8 cellular contexts compared by ENCODE assay signal in the genomic region with DNA sequence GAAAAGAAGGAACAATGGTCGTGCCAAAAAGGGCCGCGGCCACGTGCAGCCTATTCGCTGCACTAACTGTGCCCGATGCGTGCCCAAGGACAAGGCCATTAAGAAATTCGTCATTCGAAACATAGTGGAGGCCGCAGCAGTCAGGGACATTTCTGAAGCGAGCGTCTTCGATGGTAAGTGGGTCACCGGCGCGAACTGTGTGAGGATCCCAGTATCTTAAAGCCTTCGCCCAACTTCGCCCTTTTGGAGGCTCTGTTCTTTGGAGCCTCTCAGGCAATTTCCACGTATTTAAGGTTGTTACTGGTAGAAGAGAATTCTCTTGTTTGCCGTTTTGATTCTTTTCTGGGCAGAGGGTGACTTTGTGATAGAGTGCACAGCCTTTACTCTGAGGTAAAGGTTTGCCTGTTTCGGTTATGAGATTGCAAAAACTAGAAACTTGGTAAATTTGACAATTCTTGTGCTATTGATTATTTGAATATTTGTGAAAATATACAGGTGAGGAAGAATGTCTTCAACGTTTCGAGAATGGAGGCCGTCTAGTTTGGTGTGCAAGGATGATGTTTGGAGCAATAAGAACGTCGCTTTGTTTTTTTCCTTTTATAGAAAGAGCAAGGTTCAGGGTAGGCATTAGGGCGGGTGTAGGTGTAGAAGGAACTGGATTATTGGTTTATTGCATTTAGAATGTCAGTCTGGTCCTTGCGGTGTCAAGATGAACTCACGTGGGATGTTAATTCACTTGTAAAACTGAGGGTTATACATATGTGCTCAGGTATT. TPM values are rescaled to one million over a fixed set of nuclear protein-coding genes. Genes with fewer than 3 reads are reported as not detected.
DNase-seq lines count a peak whose midpoint lies in the region; ATAC-seq and TF ChIP-seq lines count a peak whose summit lies in the region.

No MANE protein-coding gene starts in this region.

- TF ChIP-seq EP300 in neural cell (conservative IDR thresholded peaks at IDR 0.05; ENCODE audit: poor library complexity, severe bottlenecking): no peak

- H3K4me3 ChIP-seq in ectodermal cell (ENCODE audit: insufficient read depth, low read depth, low read length): peak overlapping the region; percentile 97
- H3K4me3 ChIP-seq in neural cell (ENCODE audit: low read length): peak overlapping the region; percentile 77

- H3K9me2 ChIP-seq in neural cell (ENCODE audit: insufficient read depth, low read length): no peaks in the 10 kb centered on the region

- ATAC-seq in HG03565 (IDR thresholded peaks at IDR 0.05; ENCODE audit: unreplicated experiment): no peak

- no peak for TF ChIP-seq CTCF in C4-2B (conservative IDR thresholded peaks at IDR 0.05)
- TF ChIP-seq CTCF in neural cell (IDR thresholded peaks at IDR 0.05; ENCODE audit: poor library complexity, severe bottlenecking): no peak

- no peak overlapping the region for H2AFZ ChIP-seq in neural cell (ENCODE audit: low read depth, low read length)

- H3K27me3 ChIP-seq in ectodermal cell (ENCODE audit: control insufficient read depth, insufficient read depth, low read length, poor library complexity, severe bottlenecking): no peaks in the 10 kb centered on the region
- H3K27me3 ChIP-seq in neural cell (ENCODE audit: insufficient read depth, low read depth, low read length): no peaks in the 10 kb centered on the region

- H3K36me3 ChIP-seq in ectodermal cell (ENCODE audit: control insufficient read depth, insufficient read depth, low read length) (peaks cover 15% of the 10 kb centered on the region), neural cell (ENCODE audit: insufficient read depth, low read length) (no peaks in the 10 kb centered on the region)

- no peaks in the 10 kb centered on the region for H4K20me1 ChIP-seq in neural cell (ENCODE audit: insufficient read depth)

- WGBS in ectodermal cell, 2 experiments: 16 to 18% methylated on average over 27 to 29 of the region's 29 CpGs

- H3F3A ChIP-seq in neural cell (ENCODE audit: insufficient read depth, low read length, poor library complexity, severe bottlenecking): no peaks in the 10 kb centered on the region

- H3K27ac ChIP-seq in C4-2B: peak overlapping the region; percentile 95
- H3K27ac ChIP-seq in ectodermal cell (ENCODE audit: insufficient read depth, low read depth, low read length, poor library complexity, severe bottlenecking): peak overlapping the region; percentile 93
- peak overlapping the region; percentile 98 for H3K27ac ChIP-seq in neural cell (ENCODE audit: low read length)

- peaks cover 10% of the 10 kb centered on the region for H3K4me1 ChIP-seq in ectodermal cell (ENCODE audit: control insufficient read depth, insufficient read depth, low read length)

- TF ChIP-seq RAD21 in neural cell (conservative IDR thresholded peaks at IDR 0.05): no peak

- H3K9me3 ChIP-seq in ectodermal cell (ENCODE audit: control insufficient read depth, low read length) (no peaks in the 10 kb centered on the region), neural cell (ENCODE audit: low read length) (no peaks in the 10 kb centered on the region)

- H3K9ac ChIP-seq in neural cell (ENCODE audit: low read length): peak overlapping the region; percentile 94

- H3K4me2 ChIP-seq in neural cell (ENCODE audit: low read length): peak overlapping the region; percentile 79

- peak; percentile 36 for DNase-seq in NCI-H69 (lab: John Stamatoyannopoulos, UW)
- DNase-seq in 8988T: no peak
- no peak for DNase-seq in HCEC 1CT
- no peak for DNase-seq in activated CD4-positive, alpha-beta T cell treated with anti-CD3 and anti-CD28 coated beads for 48 hours

- H3K79me2 ChIP-seq in neural cell (replicated peaks; ENCODE audit: insufficient read depth, low read length): peaks cover 21% of the 10 kb centered on the region

TF ChIP-seq in neural cell, 6 proteins besides CTCF, POLR2A, EP300 and RAD21:
- TF ChIP-seq POLR2AphosphoS5 (IDR thresholded peaks at IDR 0.05) (no peak), EZH2 (IDR thresholded peaks at IDR 0.05; ENCODE audit: borderline replicate concordance, insufficient read depth, low read length, poor library complexity, severe bottlenecking) (no peak), MXI1 (conservative IDR thresholded peaks at IDR 0.05; ENCODE audit: poor library complexity, severe bottlenecking) (no peak), SMC3 (conservative IDR thresholded peaks at IDR 0.05; ENCODE audit: poor library complexity) (no peak), TAF1 (IDR thresholded peaks at IDR 0.05; ENCODE audit: low read depth) (no peak)
- TF ChIP-seq, protein P1, sequence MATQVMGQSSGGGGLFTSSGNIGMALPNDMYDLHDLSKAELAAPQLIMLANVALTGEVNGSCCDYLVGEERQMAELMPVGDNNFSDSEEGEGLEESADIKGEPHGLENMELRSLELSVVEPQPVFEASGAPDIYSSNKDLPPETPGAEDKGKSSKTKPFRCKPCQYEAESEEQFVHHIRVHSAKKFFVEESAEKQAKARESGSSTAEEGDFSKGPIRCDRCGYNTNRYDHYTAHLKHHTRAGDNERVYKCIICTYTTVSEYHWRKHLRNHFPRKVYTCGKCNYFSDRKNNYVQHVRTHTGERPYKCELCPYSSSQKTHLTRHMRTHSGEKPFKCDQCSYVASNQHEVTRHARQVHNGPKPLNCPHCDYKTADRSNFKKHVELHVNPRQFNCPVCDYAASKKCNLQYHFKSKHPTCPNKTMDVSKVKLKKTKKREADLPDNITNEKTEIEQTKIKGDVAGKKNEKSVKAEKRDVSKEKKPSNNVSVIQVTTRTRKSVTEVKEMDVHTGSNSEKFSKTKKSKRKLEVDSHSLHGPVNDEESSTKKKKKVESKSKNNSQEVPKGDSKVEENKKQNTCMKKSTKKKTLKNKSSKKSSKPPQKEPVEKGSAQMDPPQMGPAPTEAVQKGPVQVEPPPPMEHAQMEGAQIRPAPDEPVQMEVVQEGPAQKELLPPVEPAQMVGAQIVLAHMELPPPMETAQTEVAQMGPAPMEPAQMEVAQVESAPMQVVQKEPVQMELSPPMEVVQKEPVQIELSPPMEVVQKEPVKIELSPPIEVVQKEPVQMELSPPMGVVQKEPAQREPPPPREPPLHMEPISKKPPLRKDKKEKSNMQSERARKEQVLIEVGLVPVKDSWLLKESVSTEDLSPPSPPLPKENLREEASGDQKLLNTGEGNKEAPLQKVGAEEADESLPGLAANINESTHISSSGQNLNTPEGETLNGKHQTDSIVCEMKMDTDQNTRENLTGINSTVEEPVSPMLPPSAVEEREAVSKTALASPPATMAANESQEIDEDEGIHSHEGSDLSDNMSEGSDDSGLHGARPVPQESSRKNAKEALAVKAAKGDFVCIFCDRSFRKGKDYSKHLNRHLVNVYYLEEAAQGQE (IDR thresholded peaks at IDR 0.05; ENCODE audit: borderline replicate concordance): no peak

RNA-seq across cellular contexts. Expression of a gene that starts 0.9 kb away (rescaled TPM):
- polyA plus RNA-seq in ectodermal cell (2013, experiment 1 of 4): 1,334 TPM
- 1,335 TPM for polyA plus RNA-seq in ectodermal cell (2013, experiment 2 of 4)
- polyA plus RNA-seq in ectodermal cell (2013, experiment 3 of 4): 2,263 TPM
- polyA plus RNA-seq in ectodermal cell (2013, experiment 4 of 4): 2,496 TPM
- polyA plus RNA-seq in neural cell: 598 and 686 TPM in 2 replicates
- 160 and 206 TPM in 2 replicates for polyA minus RNA-seq in neural cell

RNA-seq across cellular contexts. Expression of a gene that starts 21.8 kb away (rescaled TPM):
- 14.7 TPM for polyA plus RNA-seq in ectodermal cell (2013, experiment 1 of 4)
- 14.5 TPM for polyA plus RNA-seq in ectodermal cell (2013, experiment 2 of 4)
- 12.4 TPM for polyA plus RNA-seq in ectodermal cell (2013, experiment 3 of 4)
- 13.1 TPM for polyA plus RNA-seq in ectodermal cell (2013, experiment 4 of 4)
- polyA plus RNA-seq in neural cell: 4.8 and 5.0 TPM in 2 replicates
- polyA minus RNA-seq in neural cell: 9.0 and 13.7 TPM in 2 replicates

RNA-seq across cellular contexts. Expression of a gene that starts 37.3 kb away (rescaled TPM):
- polyA plus RNA-seq in ectodermal cell (2013, experiment 1 of 4): 21.4 TPM
- 24.4 TPM for polyA plus RNA-seq in ectodermal cell (2013, experiment 2 of 4)
- 14.6 TPM for polyA plus RNA-seq in ectodermal cell (2013, experiment 3 of 4)
- 16.4 TPM for polyA plus RNA-seq in ectodermal cell (2013, experiment 4 of 4)
- polyA plus RNA-seq in neural cell: 0.58 and 0.78 TPM in 2 replicates
- 0.23 and 0.24 TPM in 2 replicates for polyA minus RNA-seq in neural cell

RNA-seq across cellular contexts. Expression of a gene that starts 45.5 kb away (rescaled TPM):
- 28.0 TPM for polyA plus RNA-seq in ectodermal cell (2013, experiment 1 of 4)
- 29.0 TPM for polyA plus RNA-seq in ectodermal cell (2013, experiment 2 of 4)
- 23.9 TPM for polyA plus RNA-seq in ectodermal cell (2013, experiment 3 of 4)
- polyA plus RNA-seq in ectodermal cell (2013, experiment 4 of 4): 28.0 TPM
- 13.1 and 20.4 TPM in 2 replicates for polyA plus RNA-seq in neural cell
- 17.8 and 19.4 TPM in 2 replicates for polyA minus RNA-seq in neural cell
